Comparison of ENCODE assay signal across 29 cellular contexts in the genomic region with DNA sequence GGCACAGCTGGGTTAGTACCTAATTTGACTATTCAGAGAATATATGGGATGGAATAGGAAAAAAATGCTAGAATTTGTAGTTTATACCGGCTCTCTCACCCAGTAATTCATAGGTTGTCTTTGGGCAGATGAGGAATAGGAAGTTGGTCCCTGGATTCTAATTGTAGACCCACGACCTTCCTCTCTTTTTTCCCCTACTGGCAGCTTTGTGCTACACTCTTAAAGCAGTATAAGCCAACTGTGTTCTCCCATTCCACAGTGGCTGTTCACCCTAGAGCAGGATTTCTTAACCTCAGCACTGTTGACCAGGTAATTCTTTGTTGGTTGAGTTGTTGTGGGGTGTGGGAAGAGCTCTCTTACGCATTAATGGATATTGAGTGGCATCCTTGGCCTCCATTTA.
DNase-seq lines count a peak whose midpoint lies in the region; ATAC-seq and TF ChIP-seq lines count a peak whose summit lies in the region.
"Had no signal": no experiment of that assay in that cellular context is flagged by ENCODE, and none has a peak within 500 bp of the region (broad histone marks: within the 10 kb centered on the region; RNA-seq: fewer than 3 reads in every experiment).

No MANE protein-coding gene starts in this region.

- H3K4me2 ChIP-seq in KMS-11: no peak overlapping the region
- H3K4me2 ChIP-seq: BLaER1 had no signal

- POLR2A ChIA-PET in A673 (lab: Charles Lee; ENCODE audit: low non-redundant PET): no interaction called here

- no peaks in the 10 kb centered on the region for H3K79me2 ChIP-seq in KMS-11 (ENCODE audit: insufficient read depth, low read depth)

- H3K27me3 ChIP-seq in A673 (replicated peaks; ENCODE audit: insufficient read depth, low read depth, low read length, poor library complexity) (no peaks in the 10 kb centered on the region), KMS-11 (ENCODE audit: insufficient read depth, low read depth) (no peaks in the 10 kb centered on the region)
- H3K27me3 ChIP-seq: BLaER1 had no signal

- DNase-seq in A673 (ENCODE audit: low spot score) (no peak), choroid plexus epithelial cell (ENCODE audit: low read depth) (no peak), HFFc6 (no peak), left colon (no peak)
- DNase-seq in stimulated activated CD4-positive, alpha-beta T cell treated with anti-CD3 and anti-CD28 coated beads, Interleukin-15, amount 100 ng/mL, for 24 hours: no peak
- DNase-seq: activated CD4-positive, alpha-beta T cell treated with anti-CD3 and anti-CD28 coated beads for 1 hour; activated naive CD4-positive, alpha-beta T cell treated with anti-CD3 and anti-CD28 coated beads for 36 hours; activated T-cell treated with anti-CD3 and anti-CD28 coated beads, Interleukin-2, amount 50 U/mL, for 48 hours; Caco-2; DND-41; effector memory CD4-positive, alpha-beta T cell; foreskin fibroblast; GOT3; left ventricle myocardium inferior; naive thymus-derived CD8-positive, alpha-beta T cell; NCI-H1092 treated with DMSO at 0.1 percent for 48 hours; NCI-H187 treated with DMSO at 0.1 percent for 48 hours; NCI-H226; NCI-H82; OCI-M1; retina; stimulated activated CD4-positive, alpha-beta T cell treated with anti-CD3 and anti-CD28 coated beads, Interleukin-2, amount 100 ng/mL, for 48 hours; substantia nigra had no signal

- no TSS peak for BruUV-seq in A673 (replicated peaks; lab: Mats Ljungman, UMichigan)

- no peak overlapping the region for H3K9ac ChIP-seq in KMS-11
- H3K9ac ChIP-seq: BLaER1 had no signal

- H3K27me3 Mint-ChIP-seq in HFFc6 (ENCODE audit: insufficient read depth): no peaks in the 10 kb centered on the region; the same call in 1 of the 2 replicates
- H3K27me3 Mint-ChIP-seq: naive thymus-derived CD8-positive, alpha-beta T cell had no signal

- H2AFZ ChIP-seq in KMS-11 (ENCODE audit: low read depth): no peak overlapping the region

- no peaks in the 10 kb centered on the region for H3K9me3 ChIP-seq in A673 (ENCODE audit: low read depth, low read length, poor library complexity, severe bottlenecking)
- H3K9me3 ChIP-seq: BLaER1, Caco-2, left ventricle myocardium inferior had no signal

- intact Hi-C loops in A673 (cut with micrococcal nuclease; ENCODE audit: unreplicated experiment) (no loop called here), left colon (cut with DNase I, micrococcal nuclease) (no loop called here)

- H3K4me1 Mint-ChIP-seq in HFFc6 (ENCODE audit: low read depth): peaks cover 31% of the 10 kb centered on the region
- H3K4me1 Mint-ChIP-seq: naive thymus-derived CD8-positive, alpha-beta T cell had no signal

- peaks cover 11% of the 10 kb centered on the region for H3K4me1 ChIP-seq in A673 (ENCODE audit: insufficient read depth, low read length, poor library complexity, severe bottlenecking)
- peaks cover 16% of the 10 kb centered on the region for H3K4me1 ChIP-seq in KMS-11 (ENCODE audit: low read depth, poor library complexity, severe bottlenecking)
- H3K4me1 ChIP-seq: BLaER1 had no signal

- H3K27ac ChIP-seq in A673 (ENCODE audit: low read depth, low read length, poor library complexity, severe bottlenecking) (no peak overlapping the region), KMS-11 (no peak overlapping the region)
- H3K27ac ChIP-seq: BLaER1, left ventricle myocardium inferior had no signal

- ATAC-seq in HG03460 (IDR thresholded peaks at IDR 0.05; ENCODE audit: unreplicated experiment) (no peak), left colon (no peak)
- ATAC-seq: naive thymus-derived CD8-positive, alpha-beta T cell; Right ventricle myocardium inferior; stimulated activated effector memory CD8-positive, alpha-beta T cell treated with anti-CD3 and anti-CD28 coated beads, Interleukin-12 subunit alpha, Interleukin-12 subunit beta, amount 100 ng/mL, for 72 hours had no signal

- H3K4me3 ChIP-seq in A673 (ENCODE audit: low read depth, low read length, poor library complexity, severe bottlenecking) (no peak overlapping the region), KMS-11 (IDR thresholded peaks at IDR 0.05; ENCODE audit: insufficient read depth, low read depth, low read length) (no peak overlapping the region), choroid plexus epithelial cell (ENCODE audit: low read depth, low read length) (no peak overlapping the region)
- H3K4me3 ChIP-seq: BLaER1, left ventricle myocardium inferior had no signal

- no peaks in the 10 kb centered on the region for H3K9me3 Mint-ChIP-seq in HFFc6
- H3K9me3 Mint-ChIP-seq: activated naive CD4-positive, alpha-beta T cell treated with anti-CD3 and anti-CD28 coated beads for 36 hours; naive thymus-derived CD8-positive, alpha-beta T cell; stimulated activated effector memory CD8-positive, alpha-beta T cell treated with anti-CD3 and anti-CD28 coated beads, Interleukin-12 subunit alpha, Interleukin-12 subunit beta, amount 100 ng/mL, for 72 hours had no signal

- H3K27ac Mint-ChIP-seq in HFFc6: no peak overlapping the region
- H3K27ac Mint-ChIP-seq: activated naive CD4-positive, alpha-beta T cell treated with anti-CD3 and anti-CD28 coated beads for 36 hours; naive thymus-derived CD8-positive, alpha-beta T cell; stimulated activated effector memory CD8-positive, alpha-beta T cell treated with anti-CD3 and anti-CD28 coated beads, Interleukin-12 subunit alpha, Interleukin-12 subunit beta, amount 100 ng/mL, for 72 hours had no signal

- TF ChIP-seq CTCF in A673 (conservative IDR thresholded peaks at IDR 0.05; ENCODE audit: low read depth, low read length) (peak; percentile 36), GM12872 (IDR thresholded peaks at IDR 0.05; ENCODE audit: insufficient read depth, low read depth, low read length) (peak; percentile 50; the same call in 2 of the 3 replicates), KMS-11 (conservative IDR thresholded peaks at IDR 0.05; ENCODE audit: low read depth, low read length) (0 out of 2 replicates have a peak, but pooled peaks have one; percentile 23), choroid plexus epithelial cell (conservative IDR thresholded peaks at IDR 0.05; ENCODE audit: low read depth, low read length) (peak; percentile 1), HFFc6 (IDR thresholded peaks at IDR 0.05) (no peak; the same call in 1 of the 2 replicates)

- H4K20me1 ChIP-seq in KMS-11 (ENCODE audit: insufficient read depth): no peaks in the 10 kb centered on the region
- H4K20me1 ChIP-seq: BLaER1 had no signal

- CTCF ChIA-PET in A673 (lab: Charles Lee): interaction anchor here (0.7 kb wide), 2 partner anchors 42 to 240 kb away, joined by 3 to 9 read pairs; no protein-coding TSS in a partner anchor

- H3K36me3 ChIP-seq in A673 (ENCODE audit: insufficient read depth, low read length, poor library complexity, severe bottlenecking): no peaks in the 10 kb centered on the region
- H3K36me3 ChIP-seq in KMS-11 (ENCODE audit: insufficient read depth): no peaks in the 10 kb centered on the region

- H3K36me3 Mint-ChIP-seq in HFFc6 (ENCODE audit: low read depth): peaks cover 25% of the 10 kb centered on the region

- no peak overlapping the region for H3K4me3 Mint-ChIP-seq in HFFc6
- H3K4me3 Mint-ChIP-seq: activated naive CD4-positive, alpha-beta T cell treated with anti-CD3 and anti-CD28 coated beads for 36 hours; naive thymus-derived CD8-positive, alpha-beta T cell; stimulated activated effector memory CD8-positive, alpha-beta T cell treated with anti-CD3 and anti-CD28 coated beads, Interleukin-12 subunit alpha, Interleukin-12 subunit beta, amount 100 ng/mL, for 72 hours had no signal
